In the genomic region with DNA sequence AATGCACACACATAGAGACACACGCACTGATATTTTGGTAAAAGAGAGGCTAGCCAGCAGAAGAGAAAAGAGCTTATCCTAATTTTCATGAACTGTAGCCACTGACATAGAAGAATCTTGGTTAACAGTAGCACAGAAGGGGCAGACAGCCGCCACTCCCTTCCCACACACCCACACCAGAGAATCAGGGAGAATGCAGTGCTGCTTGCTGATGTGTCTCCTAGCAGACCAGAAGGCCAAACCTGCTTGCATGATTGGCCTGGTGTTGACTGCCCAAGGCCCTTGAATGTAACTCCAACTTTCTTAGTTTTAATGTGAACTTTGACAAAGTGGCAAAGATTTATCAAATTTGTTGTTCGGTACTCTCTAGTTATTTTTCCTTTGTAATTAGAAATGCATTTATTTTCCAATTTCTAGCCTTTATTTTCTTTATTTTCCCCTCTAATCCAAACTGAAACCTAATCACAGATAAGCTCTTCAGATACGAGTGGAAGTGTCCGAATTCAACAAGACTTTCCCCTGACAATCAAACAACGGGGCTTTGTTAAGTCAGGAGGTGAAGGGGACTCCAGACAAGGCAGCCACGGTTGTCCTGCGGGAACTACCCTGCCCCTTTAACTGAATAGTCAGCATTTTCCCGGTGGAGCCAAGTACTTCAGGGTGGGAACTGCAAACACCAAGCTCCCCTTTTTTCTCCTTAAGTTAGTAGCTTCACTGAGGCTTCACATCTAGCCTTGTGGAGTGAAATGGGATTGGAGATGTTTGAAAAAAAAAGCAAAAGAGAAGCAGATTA, we compare ENCODE assay signal across 27 cellular contexts.
DNase-seq lines count a peak whose midpoint lies in the region; ATAC-seq, FAIRE-seq and TF ChIP-seq lines count a peak whose summit lies in the region.
"Had no signal": no experiment of that assay in that cellular context is flagged by ENCODE, and none has a peak within 500 bp of the region (broad histone marks: within the 10 kb centered on the region; RNA-seq: fewer than 3 reads in every experiment).

No MANE protein-coding gene starts in this region.

- no peaks in the 10 kb centered on the region for H3K27me3 ChIP-seq in A673 (replicated peaks; ENCODE audit: insufficient read depth, low read depth, low read length, poor library complexity)
- H3K27me3 ChIP-seq in astrocyte (ENCODE audit: insufficient read depth, low read length): no peaks in the 10 kb centered on the region
- H3K27me3 ChIP-seq in neural progenitor cell: no peaks in the 10 kb centered on the region
- H3K27me3 ChIP-seq: esophagus squamous epithelium, spleen, upper lobe of right lung had no signal

- H3K9me3 Mint-ChIP-seq in astrocyte (ENCODE audit: unreplicated experiment): no peaks in the 10 kb centered on the region
- H3K9me3 Mint-ChIP-seq in neural progenitor cell: no peaks in the 10 kb centered on the region
- H3K9me3 Mint-ChIP-seq: activated naive CD8-positive, alpha-beta T cell treated with anti-CD3 and anti-CD28 coated beads, Interleukin-2, amount 10 ng/mL, durations not matched to agents 7 days and 5 days; activated T-helper 2 cell treated with anti-CD3 and anti-CD28 coated beads, Interferon-gamma antibody, Interleukin-2, Interleukin-4, amounts not matched to agents 10 μg/mL and 5 μg/mL and 100 μg/mL, durations not matched to agents 14 hours and 24 hours and 36 hours; effector memory CD8-positive, alpha-beta T cell; HFFc6; stimulated activated naive CD8-positive, alpha-beta T cell treated with anti-CD3 and anti-CD28 coated beads, Interleukin-15, Interleukin-2, amounts not matched to agents 100 ng/mL and 50 ng/mL, for 24 hours had no signal

- H3K4me2 ChIP-seq in astrocyte (ENCODE audit: low read length) (no peak overlapping the region), neural progenitor cell (peak overlapping the region; percentile 19)
- H3K4me2 ChIP-seq: SK-N-SH had no signal

- peak overlapping the region; percentile 53 for H3K27ac ChIP-seq in A673 (ENCODE audit: low read depth, low read length, poor library complexity, severe bottlenecking)
- no peak overlapping the region for H3K27ac ChIP-seq in astrocyte (ENCODE audit: low read depth, low read length)
- H3K27ac ChIP-seq in neural progenitor cell: peak overlapping the region; percentile 51
- H3K27ac ChIP-seq in RWPE1: no peak overlapping the region
- H3K27ac ChIP-seq: esophagus squamous epithelium, spleen, upper lobe of right lung had no signal

- CTCF ChIA-PET in A673 (lab: Charles Lee) (no interaction called here), RWPE1 (lab: Yijun Ruan, JAX) (interaction anchor here (1.0 kb wide), 1 partner anchor 19 kb away, joined by 4 read pairs; no protein-coding TSS in a partner anchor)

- H3F3A ChIP-seq in neural progenitor cell (ENCODE audit: low read depth): peaks cover 7% of the 10 kb centered on the region

- peaks cover 36% of the 10 kb centered on the region for H3K4me1 ChIP-seq in A673 (ENCODE audit: insufficient read depth, low read length, poor library complexity, severe bottlenecking)
- peaks cover 10% of the 10 kb centered on the region for H3K4me1 ChIP-seq in astrocyte (ENCODE audit: insufficient read depth, low read length)
- H3K4me1 ChIP-seq in neural progenitor cell: peaks cover 15% of the 10 kb centered on the region
- H3K4me1 ChIP-seq: spleen had no signal

- H3K4me1 Mint-ChIP-seq in astrocyte (ENCODE audit: low read depth, unreplicated experiment): peaks cover 12% of the 10 kb centered on the region
- peaks cover 6% of the 10 kb centered on the region for H3K4me1 Mint-ChIP-seq in neural progenitor cell

- no peaks in the 10 kb centered on the region for H3K9me3 ChIP-seq in A673 (ENCODE audit: low read depth, low read length, poor library complexity, severe bottlenecking)
- no peaks in the 10 kb centered on the region for H3K9me3 ChIP-seq in astrocyte (ENCODE audit: insufficient read depth, low read depth, low read length)
- no peaks in the 10 kb centered on the region for H3K9me3 ChIP-seq in neural progenitor cell (ENCODE audit: low read depth)
- H3K9me3 ChIP-seq: esophagus squamous epithelium, SK-N-SH, spleen, upper lobe of right lung had no signal

- H3K9ac ChIP-seq in astrocyte (ENCODE audit: low read length) (no peak overlapping the region), neural progenitor cell (no peak overlapping the region)
- H3K9ac ChIP-seq: SK-N-SH had no signal

- FAIRE-seq in astrocyte (lab: Jason Lieb, UNC): no peak
- FAIRE-seq: A204.1, GM12891 had no signal

- H3K4me3 ChIP-seq in A673 (ENCODE audit: low read depth, low read length, poor library complexity, severe bottlenecking) (no peak overlapping the region), astrocyte (ENCODE audit: insufficient read depth, low read depth, low read length) (no peak overlapping the region), neural progenitor cell (no peak overlapping the region)
- H3K4me3 ChIP-seq: esophagus squamous epithelium, spleen, upper lobe of right lung had no signal

- H3K27ac Mint-ChIP-seq in astrocyte (ENCODE audit: unreplicated experiment) (peak overlapping the region; percentile 49), neural progenitor cell (no peak overlapping the region)
- H3K27ac Mint-ChIP-seq: activated naive CD8-positive, alpha-beta T cell treated with anti-CD3 and anti-CD28 coated beads, Interleukin-2, amount 10 ng/mL, durations not matched to agents 7 days and 5 days; activated T-helper 2 cell treated with anti-CD3 and anti-CD28 coated beads, Interferon-gamma antibody, Interleukin-2, Interleukin-4, amounts not matched to agents 10 μg/mL and 5 μg/mL and 100 μg/mL, durations not matched to agents 14 hours and 24 hours and 36 hours; effector memory CD8-positive, alpha-beta T cell; HFFc6; stimulated activated naive CD8-positive, alpha-beta T cell treated with anti-CD3 and anti-CD28 coated beads, Interleukin-15, Interleukin-2, amounts not matched to agents 100 ng/mL and 50 ng/mL, for 24 hours had no signal

- no peaks in the 10 kb centered on the region for H3K79me2 ChIP-seq in astrocyte (ENCODE audit: insufficient read depth, low read length)
- H3K79me2 ChIP-seq in neural progenitor cell (ENCODE audit: low read depth): no peaks in the 10 kb centered on the region

- H3K4me3 Mint-ChIP-seq in astrocyte (ENCODE audit: unreplicated experiment) (no peak overlapping the region), neural progenitor cell (no peak overlapping the region)
- H3K4me3 Mint-ChIP-seq: activated naive CD8-positive, alpha-beta T cell treated with anti-CD3 and anti-CD28 coated beads, Interleukin-2, amount 10 ng/mL, durations not matched to agents 7 days and 5 days; effector memory CD8-positive, alpha-beta T cell; HFFc6; stimulated activated naive CD8-positive, alpha-beta T cell treated with anti-CD3 and anti-CD28 coated beads, Interleukin-15, Interleukin-2, amounts not matched to agents 100 ng/mL and 50 ng/mL, for 24 hours had no signal

- H2AFZ ChIP-seq in astrocyte (ENCODE audit: low read depth, low read length) (no peak overlapping the region), neural progenitor cell (replicated peaks) (no peak overlapping the region)

- H3K36me3 Mint-ChIP-seq in astrocyte (ENCODE audit: low read depth, unreplicated experiment) (peaks cover 9% of the 10 kb centered on the region), neural progenitor cell (peaks cover 34% of the 10 kb centered on the region)
- H3K36me3 Mint-ChIP-seq: activated naive CD8-positive, alpha-beta T cell treated with anti-CD3 and anti-CD28 coated beads, Interleukin-2, amount 10 ng/mL, durations not matched to agents 7 days and 5 days had no signal

- no peak for ATAC-seq in GM19351 (IDR thresholded peaks at IDR 0.05; ENCODE audit: unreplicated experiment)
- ATAC-seq: effector memory CD8-positive, alpha-beta T cell had no signal

- TF ChIP-seq CTCF in A673 (conservative IDR thresholded peaks at IDR 0.05; ENCODE audit: low read depth, low read length): no peak
- TF ChIP-seq CTCF in astrocyte (IDR thresholded peaks at IDR 0.05; ENCODE audit: insufficient read depth, low read depth, low read length): no peak
- TF ChIP-seq CTCF in neural progenitor cell (IDR thresholded peaks at IDR 0.05): no peak
- no peak for TF ChIP-seq CTCF in RWPE1 (conservative IDR thresholded peaks at IDR 0.05; ENCODE audit: low read depth)

- POLR2A ChIA-PET in A673 (lab: Charles Lee; ENCODE audit: low non-redundant PET) (no interaction called here), RWPE1 (lab: Yijun Ruan, JAX; ENCODE audit: low non-redundant PET) (interaction anchor here (0.7 kb wide), 1 partner anchor 67 kb away, joined by 12 read pairs; no protein-coding TSS in a partner anchor)

- H4K20me1 ChIP-seq in astrocyte (ENCODE audit: insufficient read depth, low read length): no peaks in the 10 kb centered on the region
- H4K20me1 ChIP-seq in neural progenitor cell (ENCODE audit: low read depth): no peaks in the 10 kb centered on the region

- H3K27me3 Mint-ChIP-seq in astrocyte (ENCODE audit: low read depth, unreplicated experiment): no peaks in the 10 kb centered on the region
- H3K27me3 Mint-ChIP-seq in neural progenitor cell (ENCODE audit: insufficient read depth, low read depth): no peaks in the 10 kb centered on the region
- H3K27me3 Mint-ChIP-seq: activated naive CD8-positive, alpha-beta T cell treated with anti-CD3 and anti-CD28 coated beads, Interleukin-2, amount 10 ng/mL, durations not matched to agents 7 days and 5 days had no signal

- intact Hi-C loops in A673 (cut with micrococcal nuclease; ENCODE audit: unreplicated experiment): no loop called here

- H3K36me3 ChIP-seq in A673 (ENCODE audit: insufficient read depth, low read length, poor library complexity, severe bottlenecking) (peaks cover 100% of the 10 kb centered on the region), astrocyte (ENCODE audit: insufficient read depth, low read length) (no peaks in the 10 kb centered on the region), neural progenitor cell (no peaks in the 10 kb centered on the region)

- DNase-seq in A673 (ENCODE audit: low spot score) (no peak), astrocyte (ENCODE audit: low read depth) (no peak), iPS-NIHi11 (ENCODE audit: low spot score) (peak; percentile 26), neural progenitor cell (ENCODE audit: low spot score) (peak; percentile 44), RWPE1 (ENCODE audit: low spot score) (no peak)
- no peak for DNase-seq in stimulated activated CD4-positive, alpha-beta T cell treated with anti-CD3 and anti-CD28 coated beads, Interleukin-2, amount 100 ng/mL, for 48 hours
- no peak for DNase-seq in activated CD4-positive, alpha-beta T cell treated with anti-CD3 and anti-CD28 coated beads for 4 hours
- DNase-seq: activated CD4-positive, alpha-beta T cell treated with anti-CD3 and anti-CD28 coated beads, Interleukin-2, amount 50 U/mL, for 4 hours; activated CD8-positive, alpha-beta memory T cell treated with anti-CD3 and anti-CD28 coated beads, Interleukin-2, amount 50 U/mL, for 4 hours; activated naive CD8-positive, alpha-beta T cell treated with anti-CD3 and anti-CD28 coated beads, Interleukin-2, amount 10 ng/mL, durations not matched to agents 7 days and 5 days; COR-L47; DND-41; effector memory CD8-positive, alpha-beta T cell; esophagus squamous epithelium; HFFc6; left cardiac atrium; MM.1S; NCI-H146; NCI-H524; SK-N-SH; spleen; upper lobe of right lung had no signal

- BruUV-seq in A673 (replicated peaks; lab: Mats Ljungman, UMichigan): no TSS peak

Comparison
In these comparisons a context has a peak if more than half of its experiments do, and no peak if none do; other contexts are left out.
1. DNase-seq: peak in iPS-NIHi11 (single experiment) and neural progenitor cell (single experiment); none in A673 (single experiment), astrocyte (single experiment), stimulated activated CD4-positive, alpha-beta T cell treated with anti-CD3 and anti-CD28 coated beads, Interleukin-2, amount 100 ng/mL, for 48 hours (0 of 2), activated CD4-positive, alpha-beta T cell treated with anti-CD3 and anti-CD28 coated beads for 4 hours (0 of 2) and RWPE1 (single experiment).
2. H3K27ac ChIP-seq: peak in A673 (single experiment) and neural progenitor cell (single experiment); none in astrocyte (single experiment) and RWPE1 (single experiment).